ENCODE assay signal across 17 cellular contexts in the genomic region with DNA sequence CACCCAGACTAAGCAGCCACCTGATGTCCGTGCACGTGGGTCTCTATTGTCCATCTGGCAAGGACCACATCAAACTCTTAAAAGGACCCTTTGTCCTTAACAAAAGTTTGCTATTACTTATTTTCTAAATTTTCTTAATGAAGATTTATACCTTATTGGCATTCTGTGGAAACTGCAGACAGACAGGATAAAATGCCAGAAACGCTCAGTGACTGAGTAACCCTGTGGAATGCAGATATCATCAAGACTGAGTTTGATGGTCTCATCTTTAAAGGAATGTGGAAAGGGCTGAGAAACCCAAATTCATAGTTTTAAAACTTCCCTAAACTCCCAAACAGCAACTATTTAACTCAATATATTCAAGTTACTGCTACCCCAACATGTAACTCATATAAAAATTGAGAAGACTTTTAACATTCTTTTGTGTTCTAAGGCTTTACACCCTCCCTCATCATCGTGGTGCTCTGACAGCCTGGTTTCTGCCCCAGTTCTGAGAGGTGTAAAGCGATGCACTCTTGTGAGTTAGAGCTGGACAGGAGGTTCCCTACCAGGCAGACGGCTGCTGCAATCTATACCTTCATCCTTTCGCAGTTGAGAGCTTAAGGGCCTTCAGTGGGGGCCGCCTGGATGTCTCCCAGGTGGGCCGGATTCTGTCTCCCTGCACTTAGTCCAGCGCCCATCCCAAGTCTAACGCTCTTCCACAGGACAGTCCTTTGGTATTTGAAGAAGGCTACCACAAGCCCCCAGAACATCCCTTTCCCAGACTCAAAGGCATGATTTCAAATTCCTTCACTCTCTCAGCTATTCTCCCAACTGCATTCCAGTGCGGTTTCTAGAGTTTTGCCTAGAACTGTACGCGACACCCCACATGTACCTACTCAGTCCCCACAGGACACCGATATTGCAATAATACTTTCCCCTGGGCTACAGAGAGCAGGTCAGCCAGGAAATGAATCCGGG.
DNase-seq lines count a peak whose midpoint lies in the region; ATAC-seq and TF ChIP-seq lines count a peak whose summit lies in the region.
"Had no signal": no experiment of that assay in that cellular context is flagged by ENCODE, and none has a peak within 500 bp of the region (broad histone marks: within the 10 kb centered on the region; RNA-seq: fewer than 3 reads in every experiment).

No MANE protein-coding gene starts in this region.

- peak overlapping the region; percentile 66 for H3K9ac ChIP-seq in SK-N-SH

- H3K4me3 Mint-ChIP-seq in stimulated activated memory B cell treated with anti-CD40 and anti-IgM and Interleukin-4, amounts not matched to agents 10 μg/mL and 1 μg/mL and 100 μg/mL, for 72 hours, result no peak overlapping the region
- H3K4me3 Mint-ChIP-seq: activated naive CD4-positive, alpha-beta T cell treated with anti-CD3 and anti-CD28 coated beads, Interleukin-2, amount 10 ng/mL, durations not matched to agents 7 days and 5 days; CD8-positive, alpha-beta memory T cell; WTC11 had no signal

- POLR2A ChIA-PET in SK-N-SH (lab: Yijun Ruan, JAX), result no interaction called here

- H3K4me3 ChIP-seq in SK-N-SH (ENCODE audit: low read depth in 2 of 2, low read length in 1 of 2), result no peak overlapping the region
- no peak overlapping the region for H3K4me3 ChIP-seq in lower leg skin (ENCODE audit: low read depth, poor library complexity, severe bottlenecking)
- H3K4me3 ChIP-seq: testis had no signal

- CTCF ChIA-PET in SK-N-SH (lab: Yijun Ruan, JAX), result interaction anchor here (1.1 to 4.5 kb wide), 2 partner anchors 9 to 240 kb away, joined by 3 to 25 read pairs; no protein-coding TSS in a partner anchor

- H4K20me1 ChIP-seq in SK-N-SH (ENCODE audit: insufficient read depth), result no peaks in the 10 kb centered on the region; the same call in 1 of the 2 replicates

- peaks cover 33 to 36% of the 10 kb centered on the region in 2 experiments for H3K4me1 ChIP-seq in SK-N-SH (ENCODE audit: control insufficient read depth in 1 of 2, insufficient read depth in 2 of 2, low read depth in 1 of 2, low read length in 1 of 2)
- H3K4me1 ChIP-seq: testis had no signal

- peak overlapping the region; percentile 88 to 92 for H3K27ac ChIP-seq in SK-N-SH (ENCODE audit: low read depth in 2 of 2, low read length in 1 of 2)
- H3K27ac ChIP-seq: testis had no signal

- no peak for TF ChIP-seq RAD21 in SK-N-SH (IDR thresholded peaks at IDR 0.05; ENCODE audit: low read length)

- peaks cover 24% of the 10 kb centered on the region for H3F3A ChIP-seq in SK-N-SH (replicated peaks; ENCODE audit: insufficient read depth)

- intact Hi-C loops in lower leg skin (cut with DNase I; ENCODE audit: low total_unique reads), result no loop called here

- H3K27ac Mint-ChIP-seq in stimulated activated memory B cell treated with anti-CD40 and anti-IgM and Interleukin-4, amounts not matched to agents 10 μg/mL and 1 μg/mL and 100 μg/mL, for 72 hours, result peak overlapping the region; percentile 53
- H3K27ac Mint-ChIP-seq: activated naive CD4-positive, alpha-beta T cell treated with anti-CD3 and anti-CD28 coated beads, Interleukin-2, amount 10 ng/mL, durations not matched to agents 7 days and 5 days; progenitor cell of endocrine pancreas; WTC11 had no signal

- ATAC-seq in stimulated activated memory B cell treated with anti-CD40 and anti-IgM and Interleukin-4, amounts not matched to agents 10 μg/mL and 1 μg/mL and 100 μg/mL, for 72 hours, result no peak
- no peak for ATAC-seq in HG02588 (IDR thresholded peaks at IDR 0.05; ENCODE audit: unreplicated experiment)
- ATAC-seq: WTC11 had no signal

- WGBS in SK-N-SH (ENCODE audit: low lambda C conversion rate), result 46% methylated on average over 16 of the region's 16 CpGs
- WGBS in lower leg skin, 2 donors, result 84 to 89% methylated on average over 16 of the region's 16 CpGs

- H3K27me3 ChIP-seq in SK-N-SH (ENCODE audit: insufficient read depth), result no peaks in the 10 kb centered on the region
- H3K27me3 ChIP-seq: testis had no signal

- no peak for TF ChIP-seq POLR2A in lower leg skin (IDR thresholded peaks at IDR 0.05)

- peaks cover 0 to 4% of the 10 kb centered on the region in 2 experiments for H3K36me3 ChIP-seq in SK-N-SH (replicated peaks in 1 of 2; ENCODE audit: control insufficient read depth in 1 of 2, insufficient read depth in 2 of 2, low read length in 1 of 2)

- 0 out of 2 replicates have a peak, but pooled peaks cover 2% of the 10 kb centered on the region for H3K9me3 ChIP-seq in SK-N-SH
- H3K9me3 ChIP-seq: testis had no signal

- H3K79me2 ChIP-seq in SK-N-SH (ENCODE audit: insufficient read depth), result peaks cover 43% of the 10 kb centered on the region; the same call in 1 of the 2 replicates

- TF ChIP-seq EP300 in SK-N-SH (IDR thresholded peaks at IDR 0.05; ENCODE audit: borderline replicate concordance in 1 of 2, low read depth in 1 of 2, low read length in 1 of 2), result peak in 1 of 2 experiments; percentile 81; a peak in 1 of 4 replicates

- peaks cover 42% of the 10 kb centered on the region for H3K4me1 Mint-ChIP-seq in stimulated activated memory B cell treated with anti-CD40 and anti-IgM and Interleukin-4, amounts not matched to agents 10 μg/mL and 1 μg/mL and 100 μg/mL, for 72 hours

- peak overlapping the region; percentile 69 for H3K4me2 ChIP-seq in SK-N-SH

- H2AFZ ChIP-seq in SK-N-SH (ENCODE audit: low read depth), result no peak overlapping the region

- no peaks in the 10 kb centered on the region for H3K27me3 Mint-ChIP-seq in stimulated activated memory B cell treated with anti-CD40 and anti-IgM and Interleukin-4, amounts not matched to agents 10 μg/mL and 1 μg/mL and 100 μg/mL, for 72 hours
- H3K27me3 Mint-ChIP-seq: activated naive CD4-positive, alpha-beta T cell treated with anti-CD3 and anti-CD28 coated beads, Interleukin-2, amount 10 ng/mL, durations not matched to agents 7 days and 5 days; CD8-positive, alpha-beta memory T cell; progenitor cell of endocrine pancreas had no signal

- no peaks in the 10 kb centered on the region for H3K9me3 Mint-ChIP-seq in stimulated activated memory B cell treated with anti-CD40 and anti-IgM and Interleukin-4, amounts not matched to agents 10 μg/mL and 1 μg/mL and 100 μg/mL, for 72 hours
- H3K9me3 Mint-ChIP-seq: activated naive CD4-positive, alpha-beta T cell treated with anti-CD3 and anti-CD28 coated beads, Interleukin-2, amount 10 ng/mL, durations not matched to agents 7 days and 5 days; CD8-positive, alpha-beta memory T cell had no signal

- TF ChIP-seq CTCF in SK-N-SH (IDR thresholded peaks at IDR 0.05), result no peak
- TF ChIP-seq CTCF in lower leg skin (IDR thresholded peaks at IDR 0.05), result no peak

- DNase-seq in HCEC 1CT, result peak; percentile 58
- DNase-seq in SK-N-SH, result no peak
- peak; percentile 82 for DNase-seq in hepatic stellate cell (ENCODE audit: low spot score)
- DNase-seq in NCI-H774 (lab: John Stamatoyannopoulos, UW), result no peak
- no peak for DNase-seq in lower leg skin (ENCODE audit: low spot score in 2 of 2)
- DNase-seq: activated naive CD4-positive, alpha-beta T cell treated with anti-CD3 and anti-CD28 coated beads, Interleukin-2, amount 10 ng/mL, durations not matched to agents 7 days and 5 days; caudate nucleus; CD8-positive, alpha-beta memory T cell; head of caudate nucleus; KG1; NCI-H1436 treated with DMSO at 0.1 percent for 48 hours; NCI-H446; testis had no signal

- peaks cover 21% of the 10 kb centered on the region for H3K36me3 Mint-ChIP-seq in stimulated activated memory B cell treated with anti-CD40 and anti-IgM and Interleukin-4, amounts not matched to agents 10 μg/mL and 1 μg/mL and 100 μg/mL, for 72 hours

- no peaks in the 10 kb centered on the region for H3K9me2 ChIP-seq in SK-N-SH

TF ChIP-seq in SK-N-SH, 30 proteins besides CTCF, POLR2A, EP300 and RAD21 (continues in another document):
- TF ChIP-seq TEAD4 (IDR thresholded peaks at IDR 0.05; ENCODE audit: borderline replicate concordance, insufficient read depth), result peak; percentile 91
- TF ChIP-seq, protein P1, sequence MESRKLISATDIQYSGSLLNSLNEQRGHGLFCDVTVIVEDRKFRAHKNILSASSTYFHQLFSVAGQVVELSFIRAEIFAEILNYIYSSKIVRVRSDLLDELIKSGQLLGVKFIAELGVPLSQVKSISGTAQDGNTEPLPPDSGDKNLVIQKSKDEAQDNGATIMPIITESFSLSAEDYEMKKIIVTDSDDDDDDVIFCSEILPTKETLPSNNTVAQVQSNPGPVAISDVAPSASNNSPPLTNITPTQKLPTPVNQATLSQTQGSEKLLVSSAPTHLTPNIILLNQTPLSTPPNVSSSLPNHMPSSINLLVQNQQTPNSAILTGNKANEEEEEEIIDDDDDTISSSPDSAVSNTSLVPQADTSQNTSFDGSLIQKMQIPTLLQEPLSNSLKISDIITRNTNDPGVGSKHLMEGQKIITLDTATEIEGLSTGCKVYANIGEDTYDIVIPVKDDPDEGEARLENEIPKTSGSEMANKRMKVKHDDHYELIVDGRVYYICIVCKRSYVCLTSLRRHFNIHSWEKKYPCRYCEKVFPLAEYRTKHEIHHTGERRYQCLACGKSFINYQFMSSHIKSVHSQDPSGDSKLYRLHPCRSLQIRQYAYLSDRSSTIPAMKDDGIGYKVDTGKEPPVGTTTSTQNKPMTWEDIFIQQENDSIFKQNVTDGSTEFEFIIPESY (IDR thresholded peaks at IDR 0.05; ENCODE audit: borderline replicate concordance, low read depth), result no peak
- TF ChIP-seq NRF1 (IDR thresholded peaks at IDR 0.05; ENCODE audit: low read depth, low read length), result no peak
- no peak for TF ChIP-seq FOXJ3 (CRISPR knock-in tag; IDR thresholded peaks at IDR 0.05)
- no peak for TF ChIP-seq EZH2phosphoT487 (IDR thresholded peaks at IDR 0.05; ENCODE audit: borderline replicate concordance, low read depth)
- TF ChIP-seq, protein P2, sequence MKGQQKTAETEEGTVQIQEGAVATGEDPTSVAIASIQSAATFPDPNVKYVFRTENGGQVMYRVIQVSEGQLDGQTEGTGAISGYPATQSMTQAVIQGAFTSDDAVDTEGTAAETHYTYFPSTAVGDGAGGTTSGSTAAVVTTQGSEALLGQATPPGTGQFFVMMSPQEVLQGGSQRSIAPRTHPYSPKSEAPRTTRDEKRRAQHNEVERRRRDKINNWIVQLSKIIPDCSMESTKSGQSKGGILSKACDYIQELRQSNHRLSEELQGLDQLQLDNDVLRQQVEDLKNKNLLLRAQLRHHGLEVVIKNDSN (IDR thresholded peaks at IDR 0.05; ENCODE audit: borderline replicate concordance, low read depth), result no peak
- TF ChIP-seq CHD2 (IDR thresholded peaks at IDR 0.05; ENCODE audit: low read length, partially characterized antibody), result no peak
- peak; percentile 91 for TF ChIP-seq JUND (IDR thresholded peaks at IDR 0.05)
- TF ChIP-seq MXI1 (IDR thresholded peaks at IDR 0.05; ENCODE audit: low read depth, low read length), result no peak
- TF ChIP-seq, protein P3, sequence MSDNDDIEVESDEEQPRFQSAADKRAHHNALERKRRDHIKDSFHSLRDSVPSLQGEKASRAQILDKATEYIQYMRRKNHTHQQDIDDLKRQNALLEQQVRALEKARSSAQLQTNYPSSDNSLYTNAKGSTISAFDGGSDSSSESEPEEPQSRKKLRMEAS (IDR thresholded peaks at IDR 0.05; ENCODE audit: low read depth), result 0 out of 2 replicates have a peak, but pooled peaks have one; percentile 10
- TF ChIP-seq TCF12 (IDR thresholded peaks at IDR 0.05), result peak; percentile 81
- TF ChIP-seq YY1 (IDR thresholded peaks at IDR 0.05; ENCODE audit: low read depth), result no peak
- no peak for TF ChIP-seq GATA2 (CRISPR knock-in tag; IDR thresholded peaks at IDR 0.05)

Comparison
In these comparisons a context has a peak if more than half of its experiments do, and no peak if none do; other contexts are left out.
1. DNase-seq: peak in HCEC 1CT (single experiment) and hepatic stellate cell (single experiment); none in SK-N-SH (single experiment), NCI-H774 (single experiment) and lower leg skin (0 of 2).